17 cellular contexts compared by ENCODE assay signal in genomic region chr22:40405178-40406062, GRCh38.
"Had no signal": no experiment of that assay in that cellular context is flagged by ENCODE, and none has a peak within 500 bp of the region (broad histone marks: within the 10 kb centered on the region; RNA-seq: fewer than 3 reads in every experiment).

No MANE protein-coding gene starts in this region.

- H3K9me3 Mint-ChIP-seq: activated CD8-positive, alpha-beta T cell treated with anti-CD3 and anti-CD28 coated beads for 36 hours; activated naive CD4-positive, alpha-beta T cell treated with anti-CD3 and anti-CD28 coated beads for 36 hours; activated T-helper 1 cell treated with anti-CD3 and anti-CD28 coated beads, Interleukin-12 subunit alpha, Interleukin-12 subunit beta, Interleukin-2, Interleukin-4 antibody, amounts not matched to agents 30 ng/mL and 10 ng/mL and 1 ng/mL, durations not matched to agents 14 hours and 24 hours and 36 hours; naive thymus-derived CD4-positive, alpha-beta T cell; stimulated activated naive CD8-positive, alpha-beta T cell treated with anti-CD3 and anti-CD28 coated beads, Interleukin-15, amount 100 ng/mL, for 72 hours had no signal

- H3K4me3 Mint-ChIP-seq: activated CD8-positive, alpha-beta T cell treated with anti-CD3 and anti-CD28 coated beads for 36 hours; activated naive CD4-positive, alpha-beta T cell treated with anti-CD3 and anti-CD28 coated beads for 36 hours; activated T-helper 1 cell treated with anti-CD3 and anti-CD28 coated beads, Interleukin-12 subunit alpha, Interleukin-12 subunit beta, Interleukin-2, Interleukin-4 antibody, amounts not matched to agents 30 ng/mL and 10 ng/mL and 1 ng/mL, durations not matched to agents 14 hours and 24 hours and 36 hours; naive thymus-derived CD4-positive, alpha-beta T cell had no signal

- DNase-seq: activated CD8-positive, alpha-beta memory T cell treated with anti-CD3 and anti-CD28 coated beads, Interleukin-2, amount 50 U/mL, for 4 hours; activated CD8-positive, alpha-beta T cell treated with anti-CD3 and anti-CD28 coated beads for 36 hours; activated naive CD4-positive, alpha-beta T cell treated with anti-CD3 and anti-CD28 coated beads for 36 hours; central memory CD4-positive, alpha-beta T cell; dermis blood vessel endothelial cell; hypothalamus; kidney glomerular epithelial cell; naive thymus-derived CD4-positive, alpha-beta T cell; nucleus accumbens; psoas muscle; sigmoid colon; stimulated activated CD4-positive, alpha-beta T cell treated with anti-CD3 and anti-CD28 coated beads, Interleukin-12 subunit alpha, Interleukin-12 subunit beta, amount 100 ng/mL, for 4 hours; stimulated activated naive CD8-positive, alpha-beta T cell treated with anti-CD3 and anti-CD28 coated beads, Interleukin-15, amount 100 ng/mL, for 72 hours; T1000; testis had no signal

- ATAC-seq: activated CD8-positive, alpha-beta T cell treated with anti-CD3 and anti-CD28 coated beads for 36 hours; naive thymus-derived CD4-positive, alpha-beta T cell; stimulated activated naive CD8-positive, alpha-beta T cell treated with anti-CD3 and anti-CD28 coated beads, Interleukin-15, amount 100 ng/mL, for 72 hours had no signal

- H3K27me3 Mint-ChIP-seq: activated CD8-positive, alpha-beta T cell treated with anti-CD3 and anti-CD28 coated beads for 36 hours; naive thymus-derived CD4-positive, alpha-beta T cell; stimulated activated naive CD8-positive, alpha-beta T cell treated with anti-CD3 and anti-CD28 coated beads, Interleukin-15, amount 100 ng/mL, for 72 hours had no signal

- H3K27ac Mint-ChIP-seq: activated CD8-positive, alpha-beta T cell treated with anti-CD3 and anti-CD28 coated beads for 36 hours; activated naive CD4-positive, alpha-beta T cell treated with anti-CD3 and anti-CD28 coated beads for 36 hours; activated T-helper 1 cell treated with anti-CD3 and anti-CD28 coated beads, Interleukin-12 subunit alpha, Interleukin-12 subunit beta, Interleukin-2, Interleukin-4 antibody, amounts not matched to agents 30 ng/mL and 10 ng/mL and 1 ng/mL, durations not matched to agents 14 hours and 24 hours and 36 hours had no signal

- H3K27ac ChIP-seq: psoas muscle, sigmoid colon, testis, VCaP had no signal
